ENCODE assay signal across 9 cellular contexts in genomic region chr6:37489697-37490336, GRCh38. TPM values are rescaled to one million over a fixed set of nuclear protein-coding genes. Genes with fewer than 3 reads are reported as not detected.
DNase-seq lines count a peak whose midpoint lies in the region; ATAC-seq, FAIRE-seq and TF ChIP-seq lines count a peak whose summit lies in the region.
"Had no signal": no experiment of that assay in that cellular context is flagged by ENCODE, and none has a peak within 500 bp of the region (broad histone marks: within the 10 kb centered on the region; RNA-seq: fewer than 3 reads in every experiment).

No MANE protein-coding gene starts in this region.

- no peaks in the 10 kb centered on the region for H3K9me3 Mint-ChIP-seq in naive thymus-derived CD8-positive, alpha-beta T cell

- intact Hi-C loops in GM12878 (cut with micrococcal nuclease; ENCODE audit: unreplicated experiment): loop anchor here (5.0 kb wide), 1 partner anchor 108 kb away; no protein-coding TSS in a partner anchor

- H3K4me1 ChIP-seq in GM12878 (ENCODE audit: control insufficient read depth, insufficient read depth, low read length): peaks cover 58% of the 10 kb centered on the region

- RAD21 ChIA-PET in GM12878 (lab: Charles Lee; ENCODE audit: unreplicated experiment): interaction anchor here (3.0 to 4.1 kb wide), 4 partner anchors 47 to 75 kb away, joined by 29 to 32 read pairs (median 31); no protein-coding TSS in a partner anchor

- H3K9me3 ChIP-seq in GM12878 (replicated peaks; ENCODE audit: control insufficient read depth, insufficient read depth, low read length): no peaks in the 10 kb centered on the region; the same call in 2 of the 3 replicates
- H3K9me3 ChIP-seq: thoracic aorta had no signal

- ATAC-seq in GM12878 (peak; percentile 54), GM18909 (IDR thresholded peaks at IDR 0.05; ENCODE audit: poor library complexity, unreplicated experiment) (no peak)
- peak; percentile 85 for ATAC-seq in naive thymus-derived CD8-positive, alpha-beta T cell

- no peak for TF ChIP-seq EP300 in GM12878 (IDR thresholded peaks at IDR 0.05; ENCODE audit: borderline replicate concordance in 1 of 2, control insufficient read depth in 1 of 2, low read depth in 2 of 2, low read length in 2 of 2)

- H2AFZ ChIP-seq in GM12878 (ENCODE audit: control insufficient read depth, low read depth, low read length): no peak overlapping the region

- H3K27ac ChIP-seq in GM12878 (ENCODE audit: control insufficient read depth, insufficient read depth): peak overlapping the region; percentile 69
- H3K27ac ChIP-seq: thoracic aorta had no signal

- H3K4me2 ChIP-seq in GM12878 (ENCODE audit: control insufficient read depth, insufficient read depth): peak overlapping the region; percentile 41

- CTCF ChIA-PET in GM12878 (lab: Yijun Ruan, JAX): interaction anchor here (0.6 to 7.8 kb wide), 6 partner anchors 27 to 216 kb away, joined by 3 to 97 read pairs (median 11); no protein-coding TSS in a partner anchor

- peak overlapping the region in 7 of 10 donors; percentile 11 to 86 (median 32) for H3K4me3 Mint-ChIP-seq in naive thymus-derived CD8-positive, alpha-beta T cell

- H3K27ac Mint-ChIP-seq in naive thymus-derived CD8-positive, alpha-beta T cell: peak overlapping the region; percentile 70 to 100 (median 88)

- no peak for TF ChIP-seq RAD21 in GM12878 (IDR thresholded peaks at IDR 0.05; ENCODE audit: insufficient read depth, low read depth, low read length)

- peak overlapping the region; percentile 12; the same call in 1 of the 2 replicates for H3K9ac ChIP-seq in GM12878 (ENCODE audit: control insufficient read depth, insufficient read depth, low read length)

- H3K4me3 ChIP-seq in GM12878: no peak overlapping the region
- H3K4me3 ChIP-seq: thoracic aorta had no signal

- no peak for FAIRE-seq in GM12878 (lab: Jason Lieb, UNC)

- in situ Hi-C loops in GM12878 (cut with MboI): loop anchor here (10.0 kb wide), 1 partner anchor 65 kb away; no protein-coding TSS in a partner anchor

- no peaks in the 10 kb centered on the region for H4K20me1 ChIP-seq in GM12878 (ENCODE audit: control insufficient read depth, insufficient read depth)

- 0 out of 2 replicates have a peak, but pooled peaks have one; percentile 9 for TF ChIP-seq POLR2A in GM12878 (IDR thresholded peaks at IDR 0.05; ENCODE audit: low read depth, low read length)

- TF ChIP-seq CTCF in GM12878 (IDR thresholded peaks at IDR 0.05 in 2 of 3, conservative IDR thresholded peaks at IDR 0.05 in 1 of 3; ENCODE audit: control insufficient read depth in 2 of 3, extremely low read depth in 1 of 3, insufficient read depth in 1 of 3, low read depth in 3 of 3, low read length in 3 of 3): peak; percentile 11 to 35 (median 14); a peak in 4 of 6 replicates

- POLR2A ChIA-PET in GM12878 (lab: Charles Lee): interaction anchor here (1.3 to 6.3 kb wide), 4 partner anchors 10 to 75 kb away, joined by 3 to 53 read pairs (median 24); partner anchors contain the start of gene CCDC167
- POLR2A ChIA-PET in naive thymus-derived CD8-positive, alpha-beta T cell (lab: Charles Lee): interaction anchor here (0.6 to 3.3 kb wide), 4 partner anchors 12 to 70 kb away, joined by 3 to 33 read pairs (median 22); partner anchors contain the start of gene CCDC167

- BruUV-seq in GM12878 (replicated peaks; lab: Mats Ljungman, UMichigan): no TSS peak

- no peaks in the 10 kb centered on the region for H3K27me3 Mint-ChIP-seq in naive thymus-derived CD8-positive, alpha-beta T cell

- SMC1A ChIA-PET in GM12878 (lab: Charles Lee; ENCODE audit: uncharacterized antibody, unreplicated experiment): interaction anchor here (1.2 to 7.0 kb wide), 4 partner anchors 27 to 106 kb away, joined by 3 to 92 read pairs (median 23); no protein-coding TSS in a partner anchor

- WGBS in GM12878 (ENCODE audit: insufficient coverage, insufficient replicate concordance, low lambda C conversion rate, missing lambda C conversion rate): 34% methylated on average over 10 of the region's 10 CpGs

- H3K79me2 ChIP-seq in GM12878 (ENCODE audit: control insufficient read depth, insufficient read depth, low read length): peaks cover 35% of the 10 kb centered on the region

- H3K36me3 Mint-ChIP-seq in naive thymus-derived CD8-positive, alpha-beta T cell: no peaks in the 10 kb centered on the region

- H3K4me1 Mint-ChIP-seq in naive thymus-derived CD8-positive, alpha-beta T cell: peaks cover 36 to 66% (median 44%) of the 10 kb centered on the region in 4 donors

- H3K27me3 ChIP-seq in GM12878 (replicated peaks in 1 of 2; ENCODE audit: control insufficient read depth in 2 of 2, insufficient read depth in 2 of 2, low read length in 1 of 2): no peaks in the 10 kb centered on the region

- DNase-seq in DMS79 treated with DMSO at 0.1 percent for 48 hours (lab: John Stamatoyannopoulos, UW) (peak; percentile 19), DMS79 (lab: John Stamatoyannopoulos, UW) (no peak), M059J (ENCODE audit: low read depth) (peak; percentile 38), GM12878 (ENCODE audit: low read depth, low spot score) (no peak), NCI-H748 (lab: John Stamatoyannopoulos, UW; ENCODE audit: unreplicated experiment) (no peak), DMS153 treated with DMSO at 0.1 percent for 48 hours (lab: John Stamatoyannopoulos, UW; ENCODE audit: unreplicated experiment) (no peak)
- peak in 4 of 10 donors; percentile 24 to 39 (median 30) for DNase-seq in naive thymus-derived CD8-positive, alpha-beta T cell

- peaks cover 0 to 14% of the 10 kb centered on the region in 2 experiments for H3K36me3 ChIP-seq in GM12878 (ENCODE audit: control insufficient read depth in 2 of 2, insufficient read depth in 2 of 2, low read length in 1 of 2)
- H3K36me3 ChIP-seq: thoracic aorta had no signal

TF ChIP-seq in GM12878, 131 proteins besides CTCF, POLR2A, EP300 and RAD21 (continues in another document):
- TF ChIP-seq, protein P1, sequence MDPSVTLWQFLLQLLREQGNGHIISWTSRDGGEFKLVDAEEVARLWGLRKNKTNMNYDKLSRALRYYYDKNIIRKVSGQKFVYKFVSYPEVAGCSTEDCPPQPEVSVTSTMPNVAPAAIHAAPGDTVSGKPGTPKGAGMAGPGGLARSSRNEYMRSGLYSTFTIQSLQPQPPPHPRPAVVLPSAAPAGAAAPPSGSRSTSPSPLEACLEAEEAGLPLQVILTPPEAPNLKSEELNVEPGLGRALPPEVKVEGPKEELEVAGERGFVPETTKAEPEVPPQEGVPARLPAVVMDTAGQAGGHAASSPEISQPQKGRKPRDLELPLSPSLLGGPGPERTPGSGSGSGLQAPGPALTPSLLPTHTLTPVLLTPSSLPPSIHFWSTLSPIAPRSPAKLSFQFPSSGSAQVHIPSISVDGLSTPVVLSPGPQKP (IDR thresholded peaks at IDR 0.05; ENCODE audit: low read depth, low read length): no peak
- TF ChIP-seq BHLHE40 (IDR thresholded peaks at IDR 0.05; ENCODE audit: borderline replicate concordance in 1 of 2, low read depth in 2 of 2, low read length in 1 of 2) (0 out of 4 replicates have a peak, but pooled peaks of 1 of the 2 experiments have one; percentile 28), SMC3 (IDR thresholded peaks at IDR 0.05; ENCODE audit: borderline replicate concordance, low read length) (peak; percentile 31; the same call in 1 of the 2 replicates), MEF2B (IDR thresholded peaks at IDR 0.05; ENCODE audit: partially characterized antibody, poor library complexity, severe bottlenecking) (peak; percentile 40), MYB (IDR thresholded peaks at IDR 0.05; ENCODE audit: borderline replicate concordance, low read depth, low read length) (no peak)

RNA-seq across cellular contexts. Expression of gene CCDC167, which starts 9.9 kb away (rescaled TPM):
- total RNA-seq in M059J (2014; rRNA removed; shearing (Covaris generic)): 61.9 and 87.7 TPM in 2 replicates
- 8.5 and 9.7 TPM in 2 replicates for total RNA-seq in GM12878 (2013; cell fraction: nucleolus; rRNA removed)
- 92.6 and 102 TPM in 2 replicates for total RNA-seq in GM12878 (2014; rRNA removed)
- total RNA-seq in GM12878 (2014; rRNA removed; fragmentation: Illumina TruSeq; extraction: Trizol): 103 and 110 TPM in 2 replicates
- 70.8 and 74.9 TPM in 2 replicates for total RNA-seq in GM12878 (2021)
- polyA plus RNA-seq in GM12878 (2011; ENCODE audit: low read depth): 76.2 TPM
- polyA plus RNA-seq in GM12878 (2011; rRNA removed): 84.1 and 109 TPM in 2 replicates
- 165 and 304 TPM in 2 replicates for polyA plus RNA-seq in GM12878 (2011; cell fraction: cytosol; rRNA removed)
- 77.8 and 96.7 TPM in 2 replicates for polyA plus RNA-seq in GM12878 (2011; cell fraction: nucleus; rRNA removed)
- polyA plus RNA-seq in GM12878 (2012): 92.0 and 93.8 TPM in 2 replicates
- 133 and 200 TPM in 2 replicates for polyA plus RNA-seq in GM12878 (2014; fragmentation: Illumina TruSeq; extraction: Trizol)
- polyA plus RNA-seq in GM12878 (2014; fragmentation: Nextera tagmentation; extraction: Ambion mirVana): 100 to 1,000 TPM; 323 to 380 TPM
- polyA plus RNA-seq in GM12878 (2014; rRNA removed): 99.5 and 99.6 TPM in 2 replicates
- polyA plus RNA-seq in GM12878 (2016; fragmentation: Nextera tagmentation; extraction: Ambion mirVana): 100 to 1,000 TPM; 165 to 180 TPM
- polyA minus RNA-seq in GM12878 (2011; rRNA and poly(A)+ RNA removed): 31.0 and 53.2 TPM in 2 replicates
- polyA minus RNA-seq in GM12878 (2011; cell fraction: cytosol; rRNA and poly(A)+ RNA removed): 21.2 and 21.5 TPM in 2 replicates
- 7.5 and 13.0 TPM in 2 replicates for polyA minus RNA-seq in GM12878 (2011; cell fraction: nucleus; rRNA and poly(A)+ RNA removed)
- total RNA-seq in naive thymus-derived CD8-positive, alpha-beta T cell: 10 to 100 TPM; 17.9 TPM
- polyA plus RNA-seq in naive thymus-derived CD8-positive, alpha-beta T cell: 10 to 100 TPM; 64.3 to 74.7 (median 69.3) TPM

RNA-seq across cellular contexts. Expression of gene CMTR1, which starts 56.8 kb away (rescaled TPM):
- 46.5 and 81.1 TPM in 2 replicates for total RNA-seq in M059J (2014; rRNA removed; shearing (Covaris generic))
- 109 and 111 TPM in 2 replicates for total RNA-seq in GM12878 (2013; cell fraction: nucleolus; rRNA removed)
- 46.2 and 53.1 TPM in 2 replicates for total RNA-seq in GM12878 (2014; rRNA removed)
- total RNA-seq in GM12878 (2014; rRNA removed; fragmentation: Illumina TruSeq; extraction: Trizol): 46.2 and 51.7 TPM in 2 replicates
- 55.9 and 56.6 TPM in 2 replicates for total RNA-seq in GM12878 (2021)
- polyA plus RNA-seq in GM12878 (2011; ENCODE audit: low read depth): 31.0 TPM
- 67.0 and 67.8 TPM in 2 replicates for polyA plus RNA-seq in GM12878 (2011; rRNA removed)
- 57.0 and 58.5 TPM in 2 replicates for polyA plus RNA-seq in GM12878 (2011; cell fraction: cytosol; rRNA removed)
- 116 and 125 TPM in 2 replicates for polyA plus RNA-seq in GM12878 (2011; cell fraction: nucleus; rRNA removed)
- 44.7 and 48.1 TPM in 2 replicates for polyA plus RNA-seq in GM12878 (2012)
- 57.5 and 59.1 TPM in 2 replicates for polyA plus RNA-seq in GM12878 (2014; fragmentation: Illumina TruSeq; extraction: Trizol)
- 1 to 10 TPM; 2.7 to 3.5 TPM for polyA plus RNA-seq in GM12878 (2014; fragmentation: Nextera tagmentation; extraction: Ambion mirVana)
- 43.3 and 52.8 TPM in 2 replicates for polyA plus RNA-seq in GM12878 (2014; rRNA removed)
- 10 to 100 TPM; 31.9 to 34.2 TPM for polyA plus RNA-seq in GM12878 (2016; fragmentation: Nextera tagmentation; extraction: Ambion mirVana)
- 55.4 and 70.0 TPM in 2 replicates for polyA minus RNA-seq in GM12878 (2011; rRNA and poly(A)+ RNA removed)
- 17.1 and 22.4 TPM in 2 replicates for polyA minus RNA-seq in GM12878 (2011; cell fraction: cytosol; rRNA and poly(A)+ RNA removed)
- polyA minus RNA-seq in GM12878 (2011; cell fraction: nucleus; rRNA and poly(A)+ RNA removed): 26.4 and 35.6 TPM in 2 replicates
- total RNA-seq in naive thymus-derived CD8-positive, alpha-beta T cell: 10 to 100 TPM; 65.1 to 66.8 TPM
- polyA plus RNA-seq in naive thymus-derived CD8-positive, alpha-beta T cell: 10 to 100 TPM; 19.2 to 28.0 (median 24.0) TPM

Comparison
In these comparisons a context has a peak if more than half of its experiments do, and no peak if none do; other contexts are left out.
1. DNase-seq: peak in DMS79 treated with DMSO at 0.1 percent for 48 hours (single experiment) and M059J (single experiment); none in DMS79 (single experiment), GM12878 (single experiment), NCI-H748 (single experiment) and DMS153 treated with DMSO at 0.1 percent for 48 hours (single experiment).